ENCODE assay signal across 1 cellular context in genomic region chr10:78419481-78420265, GRCh38.
TF ChIP-seq lines count a peak whose summit lies in the region.

No MANE protein-coding gene starts in this region.

TF ChIP-seq in HepG2, 621 proteins besides CTCF, POLR2A, EP300 and RAD21 (continued from another document):
- TF ChIP-seq ZFP36 (IDR thresholded peaks at IDR 0.05; ENCODE audit: borderline replicate concordance, low read depth, low read length, partially characterized antibody) = no peak
TF ChIP-seq in HepG2: peak in this region for 1.
